In the genomic region with DNA sequence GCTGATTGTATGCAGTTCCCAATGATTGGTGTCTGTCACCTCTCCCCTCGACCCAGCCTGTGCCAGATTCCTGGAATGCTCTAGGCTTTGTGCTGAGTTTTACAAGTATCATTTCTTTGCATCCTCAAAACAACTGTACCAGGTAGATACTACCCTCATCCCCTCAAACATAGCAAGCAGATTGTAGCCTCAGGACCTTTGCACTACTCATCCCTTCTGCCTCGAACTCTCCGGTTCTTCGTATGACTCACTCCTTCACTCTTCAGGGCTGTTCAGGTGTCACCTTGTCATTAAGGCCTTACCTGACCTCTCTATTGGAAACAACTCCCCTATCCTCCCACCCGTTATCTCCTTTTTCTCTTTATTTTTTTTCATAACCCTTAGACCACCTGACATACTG, we compare ENCODE assay signal across 1 cellular context.
TF ChIP-seq lines count a peak whose summit lies in the region.

No MANE protein-coding gene starts in this region.

TF ChIP-seq in SK-N-SH, 30 proteins besides CTCF, POLR2A, EP300 and RAD21:
- TF ChIP-seq YY1 (IDR thresholded peaks at IDR 0.05; ENCODE audit: low read depth) (no peak), TAF1 (IDR thresholded peaks at IDR 0.05; ENCODE audit: borderline replicate concordance, low read depth, low read length) (no peak), RFX5 (IDR thresholded peaks at IDR 0.05; ENCODE audit: low read length) (no peak), RCOR1 (IDR thresholded peaks at IDR 0.05; ENCODE audit: low read length) (no peak)
- TF ChIP-seq, protein P1, sequence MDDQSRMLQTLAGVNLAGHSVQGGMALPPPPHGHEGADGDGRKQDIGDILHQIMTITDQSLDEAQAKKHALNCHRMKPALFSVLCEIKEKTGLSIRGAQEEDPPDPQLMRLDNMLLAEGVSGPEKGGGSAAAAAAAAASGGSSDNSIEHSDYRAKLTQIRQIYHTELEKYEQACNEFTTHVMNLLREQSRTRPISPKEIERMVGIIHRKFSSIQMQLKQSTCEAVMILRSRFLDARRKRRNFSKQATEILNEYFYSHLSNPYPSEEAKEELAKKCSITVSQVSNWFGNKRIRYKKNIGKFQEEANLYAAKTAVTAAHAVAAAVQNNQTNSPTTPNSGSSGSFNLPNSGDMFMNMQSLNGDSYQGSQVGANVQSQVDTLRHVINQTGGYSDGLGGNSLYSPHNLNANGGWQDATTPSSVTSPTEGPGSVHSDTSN (IDR thresholded peaks at IDR 0.05), result no peak
- TF ChIP-seq, protein P2, sequence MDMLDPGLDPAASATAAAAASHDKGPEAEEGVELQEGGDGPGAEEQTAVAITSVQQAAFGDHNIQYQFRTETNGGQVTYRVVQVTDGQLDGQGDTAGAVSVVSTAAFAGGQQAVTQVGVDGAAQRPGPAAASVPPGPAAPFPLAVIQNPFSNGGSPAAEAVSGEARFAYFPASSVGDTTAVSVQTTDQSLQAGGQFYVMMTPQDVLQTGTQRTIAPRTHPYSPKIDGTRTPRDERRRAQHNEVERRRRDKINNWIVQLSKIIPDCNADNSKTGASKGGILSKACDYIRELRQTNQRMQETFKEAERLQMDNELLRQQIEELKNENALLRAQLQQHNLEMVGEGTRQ (IDR thresholded peaks at IDR 0.05; ENCODE audit: borderline replicate concordance, low read depth, low read length), result no peak
